10 cellular contexts compared by ENCODE assay signal in the genomic region with DNA sequence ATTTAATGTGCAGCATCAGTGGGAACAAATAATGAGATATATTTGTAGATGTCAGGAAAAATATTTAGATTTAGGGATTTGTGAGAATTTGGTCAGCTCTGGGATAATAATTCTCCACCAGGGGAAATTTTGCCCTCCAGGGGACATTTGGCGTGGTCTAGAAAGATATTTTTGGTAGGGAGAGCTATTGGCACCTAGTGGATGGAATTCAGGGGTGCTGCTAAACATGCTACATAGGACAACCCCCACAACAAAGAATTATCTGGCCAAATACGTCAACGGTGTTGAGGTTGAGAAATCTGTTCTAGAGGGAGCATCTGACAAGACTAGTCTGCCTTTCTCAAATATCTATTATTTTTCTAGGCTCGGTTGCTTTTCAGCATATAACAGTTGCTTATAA. TPM values are rescaled to one million over a fixed set of nuclear protein-coding genes. Genes with fewer than 3 reads are reported as not detected.
DNase-seq lines count a peak whose midpoint lies in the region; ATAC-seq, FAIRE-seq and TF ChIP-seq lines count a peak whose summit lies in the region.
"Had no signal": no experiment of that assay in that cellular context is flagged by ENCODE, and none has a peak within 500 bp of the region (broad histone marks: within the 10 kb centered on the region; RNA-seq: fewer than 3 reads in every experiment).

No MANE protein-coding gene starts in this region.

- no peak for ATAC-seq in GM19452 (IDR thresholded peaks at IDR 0.05; ENCODE audit: unreplicated experiment)
- ATAC-seq in HG03460 (IDR thresholded peaks at IDR 0.05; ENCODE audit: unreplicated experiment), result no peak

- H2AFZ ChIP-seq in ACC112 (ENCODE audit: low read length, unreplicated experiment), result peak overlapping the region; percentile 33

- H3K9me3 Mint-ChIP-seq in activated T-helper 1 cell treated with anti-CD3 and anti-CD28 coated beads, Interleukin-12 subunit alpha, Interleukin-12 subunit beta, Interleukin-2, Interleukin-4 antibody, amounts not matched to agents 30 ng/mL and 10 ng/mL and 1 ng/mL, durations not matched to agents 14 hours and 24 hours and 36 hours, result no peaks in the 10 kb centered on the region

- peaks cover 14% of the 10 kb centered on the region for H3K4me1 ChIP-seq in ACC112 (ENCODE audit: control insufficient read depth, insufficient read depth, low read length, unreplicated experiment)

- H3K27me3 Mint-ChIP-seq in activated T-helper 1 cell treated with anti-CD3 and anti-CD28 coated beads, Interleukin-12 subunit alpha, Interleukin-12 subunit beta, Interleukin-2, Interleukin-4 antibody, amounts not matched to agents 30 ng/mL and 10 ng/mL and 1 ng/mL, durations not matched to agents 14 hours and 24 hours and 36 hours (ENCODE audit: insufficient read depth), result no peaks in the 10 kb centered on the region

- peaks cover 24% of the 10 kb centered on the region for H3K4me1 Mint-ChIP-seq in activated T-helper 1 cell treated with anti-CD3 and anti-CD28 coated beads, Interleukin-12 subunit alpha, Interleukin-12 subunit beta, Interleukin-2, Interleukin-4 antibody, amounts not matched to agents 30 ng/mL and 10 ng/mL and 1 ng/mL, durations not matched to agents 14 hours and 24 hours and 36 hours (ENCODE audit: low read depth)

- no peak overlapping the region for H3K27ac Mint-ChIP-seq in activated T-helper 1 cell treated with anti-CD3 and anti-CD28 coated beads, Interleukin-12 subunit alpha, Interleukin-12 subunit beta, Interleukin-2, Interleukin-4 antibody, amounts not matched to agents 30 ng/mL and 10 ng/mL and 1 ng/mL, durations not matched to agents 14 hours and 24 hours and 36 hours

- H3K27me3 ChIP-seq in ACC112 (ENCODE audit: insufficient read depth, low read length), result no peaks in the 10 kb centered on the region

- intact Hi-C loops in activated T-helper 1 cell treated with anti-CD3 and anti-CD28 coated beads, Interleukin-12 subunit alpha, Interleukin-12 subunit beta, Interleukin-2, Interleukin-4 antibody, amounts not matched to agents 30 ng/mL and 10 ng/mL and 1 ng/mL, durations not matched to agents 14 hours and 24 hours and 36 hours (cut with micrococcal nuclease), result loop anchor here (5.0 kb wide), 2 partner anchors 39 to 879 kb away; no protein-coding TSS in a partner anchor

- H3K79me2 ChIP-seq in ACC112 (ENCODE audit: control insufficient read depth, insufficient read depth, low read length, unreplicated experiment), result peaks cover 38% of the 10 kb centered on the region

- no peaks in the 10 kb centered on the region for H3K36me3 ChIP-seq in ACC112 (ENCODE audit: insufficient read depth, low read length)

- H3K4me3 Mint-ChIP-seq in activated T-helper 1 cell treated with anti-CD3 and anti-CD28 coated beads, Interleukin-12 subunit alpha, Interleukin-12 subunit beta, Interleukin-2, Interleukin-4 antibody, amounts not matched to agents 30 ng/mL and 10 ng/mL and 1 ng/mL, durations not matched to agents 14 hours and 24 hours and 36 hours, result peak overlapping the region; percentile 34

- no peak for DNase-seq in GM12865 (ENCODE audit: low read depth)
- DNase-seq in activated T-helper 1 cell treated with anti-CD3 and anti-CD28 coated beads, Interleukin-12 subunit alpha, Interleukin-12 subunit beta, Interleukin-2, Interleukin-4 antibody, amounts not matched to agents 30 ng/mL and 10 ng/mL and 1 ng/mL, durations not matched to agents 14 hours and 24 hours and 36 hours (ENCODE audit: low spot score), result no peak
- DNase-seq in kidney glomerular epithelial cell (lab: John Stamatoyannopoulos, UW), result peak; percentile 23
- DNase-seq in amniotic stem cell (lab: John Stamatoyannopoulos, UW), result no peak
- no peak for DNase-seq in RCC 7860 (ENCODE audit: low spot score)
- DNase-seq: activated effector memory CD4-positive, alpha-beta T cell treated with anti-CD3 and anti-CD28 coated beads, Interleukin-2, amount 50 U/mL, for 16 hours; NCI-H774 had no signal

- H3K4me3 ChIP-seq in ACC112 (ENCODE audit: low read depth, low read length) (peak overlapping the region; percentile 38), GM12865 (ENCODE audit: low read depth, low read length) (peak overlapping the region; percentile 99; the same call in 1 of the 2 replicates)

- no peak for FAIRE-seq in RCC 7860 (lab: Jason Lieb, UNC)

- peaks cover 2% of the 10 kb centered on the region for H3K36me3 Mint-ChIP-seq in activated T-helper 1 cell treated with anti-CD3 and anti-CD28 coated beads, Interleukin-12 subunit alpha, Interleukin-12 subunit beta, Interleukin-2, Interleukin-4 antibody, amounts not matched to agents 30 ng/mL and 10 ng/mL and 1 ng/mL, durations not matched to agents 14 hours and 24 hours and 36 hours (ENCODE audit: low read depth)

- H3K27ac ChIP-seq in ACC112 (ENCODE audit: low read depth, low read length), result peak overlapping the region; percentile 31; the same call in 1 of the 2 replicates

- no peak for TF ChIP-seq CTCF in GM12865 (IDR thresholded peaks at IDR 0.05; ENCODE audit: insufficient read depth, low read depth, low read length, missing control alignments)

RNA-seq across cellular contexts. Expression of a gene that starts 2.1 kb away (rescaled TPM):
- total RNA-seq in activated T-helper 1 cell treated with anti-CD3 and anti-CD28 coated beads, Interleukin-12 subunit alpha, Interleukin-12 subunit beta, Interleukin-2, Interleukin-4 antibody, amounts not matched to agents 30 ng/mL and 10 ng/mL and 1 ng/mL, durations not matched to agents 14 hours and 24 hours and 36 hours, result 47.4 and 50.8 TPM in 2 replicates

RNA-seq across cellular contexts. Expression of a gene that starts 2.5 kb away (rescaled TPM):
- total RNA-seq in activated T-helper 1 cell treated with anti-CD3 and anti-CD28 coated beads, Interleukin-12 subunit alpha, Interleukin-12 subunit beta, Interleukin-2, Interleukin-4 antibody, amounts not matched to agents 30 ng/mL and 10 ng/mL and 1 ng/mL, durations not matched to agents 14 hours and 24 hours and 36 hours, result 48.3 and 53.8 TPM in 2 replicates
